1 cellular context compared by ENCODE assay signal in the genomic region with DNA sequence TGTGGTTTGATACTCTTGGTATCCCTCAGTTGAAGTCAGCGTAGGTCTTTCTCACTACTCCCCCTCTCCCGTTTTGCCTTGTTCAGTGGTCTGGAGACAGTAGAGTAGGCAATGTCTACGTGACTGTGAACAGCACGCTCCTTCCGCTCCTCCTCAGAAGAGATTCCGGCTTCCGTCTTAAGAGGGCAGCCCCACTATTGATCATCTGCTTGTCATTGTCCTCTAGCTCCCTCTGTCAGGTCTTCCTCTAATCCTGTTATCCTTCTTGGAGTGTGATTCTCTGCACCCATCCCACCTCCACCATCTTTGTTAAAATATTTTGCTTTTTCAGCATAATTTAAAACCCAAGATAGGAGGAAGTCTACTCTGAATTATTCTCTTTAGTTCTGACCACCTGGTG.
A peak's percentile ranks its signal among the peaks of the same experiment; 100 is the strongest.
TF ChIP-seq lines count a peak whose summit lies in the region.

No MANE protein-coding gene starts in this region.

TF ChIP-seq in H1, 55 proteins besides CTCF, POLR2A, EP300 and RAD21 (continued from another document):
- no peak for TF ChIP-seq GTF2F1 (IDR thresholded peaks at IDR 0.05; ENCODE audit: borderline replicate concordance, low read depth, low read length)
- TF ChIP-seq KDM5A (IDR thresholded peaks at IDR 0.05; ENCODE audit: low read length), result no peak
- no peak for TF ChIP-seq CHD2 (IDR thresholded peaks at IDR 0.05; ENCODE audit: low read length)
- TF ChIP-seq HDAC2 (IDR thresholded peaks at IDR 0.05; ENCODE audit: borderline replicate concordance in 1 of 2, low read depth in 2 of 2, low read length in 2 of 2), result no peak
- TF ChIP-seq SRF (IDR thresholded peaks at IDR 0.05; ENCODE audit: low read depth, low read length), result no peak
- no peak for TF ChIP-seq POU5F1 (IDR thresholded peaks at IDR 0.05; ENCODE audit: low read depth, low read length)
- TF ChIP-seq ZNF274 (IDR thresholded peaks at IDR 0.05; ENCODE audit: borderline replicate concordance, extremely low read depth, low read length), result no peak
- no peak for TF ChIP-seq SP4 (IDR thresholded peaks at IDR 0.05; ENCODE audit: low read length)
- no peak for TF ChIP-seq CBX8 (IDR thresholded peaks at IDR 0.05; ENCODE audit: borderline replicate concordance, low read depth, low read length)
- peak; percentile 42; the same call in 1 of the 2 replicates for TF ChIP-seq MAFK (IDR thresholded peaks at IDR 0.05; ENCODE audit: low read depth, low read length)
- no peak for TF ChIP-seq ASH2L (IDR thresholded peaks at IDR 0.05; ENCODE audit: low read length)
